Comparison of ENCODE assay signal across 23 cellular contexts in the genomic region with DNA sequence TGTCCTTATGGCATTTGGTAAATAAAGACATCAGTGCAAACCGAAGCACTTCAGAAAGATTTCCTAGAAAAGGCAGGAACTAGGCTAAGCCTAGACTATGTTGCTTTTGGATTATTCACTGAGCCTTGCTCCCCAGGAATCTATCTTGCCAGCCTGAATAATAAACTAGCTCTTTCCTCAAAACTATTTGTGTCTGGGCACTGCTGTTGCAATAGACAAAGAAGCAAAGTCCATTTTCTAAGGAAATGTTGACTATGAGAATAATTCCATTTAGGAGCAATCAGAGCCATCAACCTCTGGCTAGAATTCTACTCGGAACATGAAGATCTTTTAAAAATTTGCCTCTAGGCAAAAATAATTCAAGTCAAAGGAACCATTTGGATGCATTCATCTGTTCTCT.
DNase-seq lines count a peak whose midpoint lies in the region; ATAC-seq, FAIRE-seq and TF ChIP-seq lines count a peak whose summit lies in the region.
"Had no signal": no experiment of that assay in that cellular context is flagged by ENCODE, and none has a peak within 500 bp of the region (broad histone marks: within the 10 kb centered on the region; RNA-seq: fewer than 3 reads in every experiment).

No MANE protein-coding gene starts in this region.

- H3K4me3 ChIP-seq in mammary epithelial cell (replicated peaks in 1 of 3; ENCODE audit: insufficient read depth in 1 of 3, low read depth in 2 of 3, low read length in 3 of 3) (no peak overlapping the region), HepG2 (replicated peaks in 1 of 3; ENCODE audit: insufficient read depth in 1 of 3, low read depth in 2 of 3, low read length in 3 of 3) (no peak overlapping the region), trophoblast cell (ENCODE audit: low read depth, low read length) (no peak overlapping the region)
- H3K4me3 ChIP-seq: A549, BLaER1, GM23338 had no signal

- no peak for FAIRE-seq in HepG2 (lab: Jason Lieb, UNC)
- FAIRE-seq: A549, GM12892, GM18507, H54 had no signal

- H4K8ac ChIP-seq in trophoblast cell (ENCODE audit: low read depth, low read length) = no peak overlapping the region

- no peak overlapping the region for H3K23ac ChIP-seq in trophoblast cell (ENCODE audit: low read length)

- H3K36me3 Mint-ChIP-seq in MCF 10A (ENCODE audit: insufficient read depth, unreplicated experiment) = no peaks in the 10 kb centered on the region
- H3K36me3 Mint-ChIP-seq: CD14-positive monocyte; CD4-positive, alpha-beta memory T cell had no signal

- H3K27ac ChIP-seq in mammary epithelial cell (ENCODE audit: insufficient read depth, low read depth, low read length) (no peak overlapping the region), HepG2 (ENCODE audit: extremely low read length, insufficient read depth, low read length) (no peak overlapping the region), trophoblast cell (ENCODE audit: low read depth, low read length) (no peak overlapping the region)
- H3K27ac ChIP-seq: 22Rv1, BLaER1, HL-60 had no signal

- BruUV-seq in MCF 10A (replicated peaks; lab: Mats Ljungman, UMichigan) = no TSS peak
- BruUV-seq in mammary epithelial cell (replicated peaks; lab: Mats Ljungman, UMichigan) = no TSS peak
- no TSS peak for BruUV-seq in HepG2 (replicated peaks; lab: Mats Ljungman, UMichigan)

- H3K4me2 ChIP-seq in mammary epithelial cell (ENCODE audit: insufficient read depth, low read depth, low read length) (no peak overlapping the region), HepG2 (ENCODE audit: low read depth, low read length) (no peak overlapping the region), trophoblast cell (ENCODE audit: low read length) (no peak overlapping the region)
- H3K4me2 ChIP-seq: A549, BLaER1, GM23338 had no signal

- H3K36me3 ChIP-seq in mammary epithelial cell (ENCODE audit: insufficient read depth, low read length) (no peaks in the 10 kb centered on the region), HepG2 (replicated peaks in 1 of 2; ENCODE audit: control insufficient read depth in 1 of 2, insufficient read depth in 2 of 2, low read length in 2 of 2) (no peaks in the 10 kb centered on the region), trophoblast cell (ENCODE audit: control insufficient read depth in 1 of 2, insufficient read depth in 2 of 2, low read length in 2 of 2) (no peaks in the 10 kb centered on the region)
- H3K36me3 ChIP-seq: BLaER1 had no signal

- DNase-seq in MCF 10A (ENCODE audit: unreplicated experiment) (no peak), mammary epithelial cell (no peak), HepG2 (ENCODE audit: low spot score) (no peak), trophoblast cell (peak; percentile 16 to 75), globus pallidus (ENCODE audit: low spot score) (no peak), superior temporal gyrus (ENCODE audit: extremely low spot score) (no peak), RKO (ENCODE audit: low spot score) (no peak)
- DNase-seq: CD4-positive, alpha-beta memory T cell; DMS153; DMS79; GDM1; HCEC 1CT; HFFc6; IMR-90 had no signal

- no peak overlapping the region for H2AK5ac ChIP-seq in trophoblast cell (ENCODE audit: low read length)

- dilution Hi-C loops in mammary epithelial cell (cut with HindIII; ENCODE audit: low sequenced_read_pairs) = no loop called here

- H3K4ac ChIP-seq in trophoblast cell (ENCODE audit: low read depth, low read length) = no peak overlapping the region

- no peak overlapping the region for H4K12ac ChIP-seq in trophoblast cell (ENCODE audit: low read depth, low read length)

- H3K4me1 ChIP-seq in mammary epithelial cell (ENCODE audit: insufficient read depth, low read length) (no peaks in the 10 kb centered on the region), HepG2 (ENCODE audit: insufficient read depth, low read length) (no peaks in the 10 kb centered on the region), trophoblast cell (ENCODE audit: control insufficient read depth in 1 of 2, insufficient read depth in 2 of 2, low read length in 2 of 2) (peaks cover 11 to 12% of the 10 kb centered on the region in 2 experiments)

- no peak overlapping the region for H3K18ac ChIP-seq in trophoblast cell (ENCODE audit: low read length)

- no peak for ATAC-seq in HepG2
- ATAC-seq: A549, GM23338 had no signal

- H3K4me3 Mint-ChIP-seq in MCF 10A (ENCODE audit: unreplicated experiment) = no peak overlapping the region
- H3K4me3 Mint-ChIP-seq: CD14-positive monocyte; CD4-positive, alpha-beta memory T cell; GM23338; HFFc6 had no signal

- H3K27me3 ChIP-seq in mammary epithelial cell (ENCODE audit: insufficient read depth, low read length) (no peaks in the 10 kb centered on the region), HepG2 (ENCODE audit: control insufficient read depth in 1 of 2, insufficient read depth in 2 of 2, low read length in 2 of 2) (peaks cover 4 to 37% of the 10 kb centered on the region in 2 experiments; a peak in 4 of 5 replicates), trophoblast cell (ENCODE audit: insufficient read depth, low read length) (no peaks in the 10 kb centered on the region)

- H3K9ac ChIP-seq in mammary epithelial cell (ENCODE audit: insufficient read depth, low read length) (no peak overlapping the region), HepG2 (ENCODE audit: insufficient read depth, low read depth, low read length) (no peak overlapping the region), trophoblast cell (ENCODE audit: low read length) (no peak overlapping the region)
- H3K9ac ChIP-seq: BLaER1 had no signal

- intact Hi-C loops in MCF 10A (cut with micrococcal nuclease) (no loop called here), mammary epithelial cell (cut with micrococcal nuclease) (no loop called here), HepG2 (cut with micrococcal nuclease; ENCODE audit: unreplicated experiment) (no loop called here)

- WGBS in mammary epithelial cell (ENCODE audit: low coverage, missing lambda C conversion rate) = 28% methylated on average over 2 of the region's 2 CpGs
- 9% methylated on average over 2 of the region's 2 CpGs for WGBS in HepG2 (ENCODE audit: low lambda C conversion rate)
- WGBS in trophoblast cell (ENCODE audit: extremely low coverage, insufficient coverage, insufficient read length) = no CpG with 5 or more reads among the region's 2 CpGs

- CTCF ChIA-PET in MCF 10A (lab: Yijun Ruan, JAX) = interaction anchor here (1.6 kb wide), 1 partner anchor 23 kb away, joined by 3 read pairs; no protein-coding TSS in a partner anchor
- CTCF ChIA-PET in mammary epithelial cell (lab: Charles Lee; ENCODE audit: low non-redundant PET) = no interaction called here
- CTCF ChIA-PET in HepG2 (lab: Yijun Ruan, JAX; ENCODE audit: low intra/inter-chr PET ratio, low total read pairs) = no interaction called here

- H2BK5ac ChIP-seq in trophoblast cell (ENCODE audit: low read depth, low read length, poor library complexity) = no peak overlapping the region

- H3K4me1 Mint-ChIP-seq in MCF 10A (ENCODE audit: insufficient read depth, unreplicated experiment) = peaks cover 9% of the 10 kb centered on the region
- H3K4me1 Mint-ChIP-seq: CD14-positive monocyte, GM23338 had no signal

- no peaks in the 10 kb centered on the region for H3K9me3 Mint-ChIP-seq in MCF 10A (ENCODE audit: unreplicated experiment)

- no peak for TF ChIP-seq CTCF in MCF 10A (IDR thresholded peaks at IDR 0.05; ENCODE audit: unreplicated experiment)
- no peak for TF ChIP-seq CTCF in mammary epithelial cell (conservative IDR thresholded peaks at IDR 0.05 in 1 of 2, IDR thresholded peaks at IDR 0.05 in 1 of 2; ENCODE audit: extremely low read depth in 1 of 2, insufficient read depth in 1 of 2, low read depth in 1 of 2, low read length in 2 of 2)
- no peak for TF ChIP-seq CTCF in HepG2 (CRISPR knock-in tag; IDR thresholded peaks at IDR 0.05)

- no peak for TF ChIP-seq RAD21 in HepG2 (CRISPR knock-in tag; IDR thresholded peaks at IDR 0.05)

- H4K91ac ChIP-seq in trophoblast cell (ENCODE audit: low read depth, low read length) = no peak overlapping the region

- H3K79me2 ChIP-seq in mammary epithelial cell (ENCODE audit: insufficient read depth, low read length) = no peaks in the 10 kb centered on the region
- no peaks in the 10 kb centered on the region for H3K79me2 ChIP-seq in HepG2 (ENCODE audit: insufficient read depth, low read length)
- no peaks in the 10 kb centered on the region for H3K79me2 ChIP-seq in trophoblast cell (ENCODE audit: control insufficient read depth, insufficient read depth, low read length, poor library complexity)

- H3K79me1 ChIP-seq in trophoblast cell (ENCODE audit: low read length) = no peaks in the 10 kb centered on the region

- POLR2A ChIA-PET in MCF 10A (lab: Yijun Ruan, JAX) = interaction anchor here (0.6 to 1.2 kb wide), 2 partner anchors 36 to 332 kb away, joined by 3 to 4 read pairs; no protein-coding TSS in a partner anchor
- POLR2A ChIA-PET in HepG2 (lab: Yijun Ruan, JAX) = no interaction called here

- peak overlapping the region; percentile 46 for H3K27ac Mint-ChIP-seq in MCF 10A (ENCODE audit: low read depth, unreplicated experiment)
- H3K27ac Mint-ChIP-seq: CD14-positive monocyte; CD4-positive, alpha-beta memory T cell; GM23338; HFFc6 had no signal

- H4K20me1 ChIP-seq in mammary epithelial cell (ENCODE audit: insufficient read depth, low read length) = no peaks in the 10 kb centered on the region
- no peaks in the 10 kb centered on the region for H4K20me1 ChIP-seq in HepG2 (ENCODE audit: insufficient read depth, low read length)
- H4K20me1 ChIP-seq: BLaER1 had no signal

- TF ChIP-seq EP300 in HepG2 (IDR thresholded peaks at IDR 0.05; ENCODE audit: low read depth in 2 of 2, low read length in 2 of 2) (no peak), HepG2 (CRISPR knock-in tag; IDR thresholded peaks at IDR 0.05; ENCODE audit: borderline replicate concordance) (no peak)

- no peak overlapping the region for H2BK120ac ChIP-seq in trophoblast cell (ENCODE audit: insufficient read depth, low read length, poor library complexity)

- TF ChIP-seq POLR2A in HepG2 (IDR thresholded peaks at IDR 0.05; ENCODE audit: insufficient read depth in 1 of 2, low read depth in 2 of 2, low read length in 2 of 2) = no peak

- H2BK12ac ChIP-seq in trophoblast cell (ENCODE audit: low read length) = no peak overlapping the region

- in situ Hi-C loops in mammary epithelial cell (cut with MboI; ENCODE audit: low sequenced_read_pairs in 2 of 2) (no loop called here), HepG2 (cut with HindIII; ENCODE audit: extremely low pct_ligation_motif_present, low pct_unique_long_range_greater_than_20kb) (no loop called here)

- no peak overlapping the region for H3K14ac ChIP-seq in trophoblast cell (ENCODE audit: low read length)

- no peak overlapping the region for H2AFZ ChIP-seq in mammary epithelial cell (ENCODE audit: low read depth, low read length)
- no peak overlapping the region for H2AFZ ChIP-seq in HepG2 (ENCODE audit: low read length)
- H2AFZ ChIP-seq in trophoblast cell (ENCODE audit: insufficient read depth, low read length, poor library complexity) = no peak overlapping the region
- H2AFZ ChIP-seq: GM23338 had no signal

- no peaks in the 10 kb centered on the region for H3K27me3 Mint-ChIP-seq in MCF 10A (ENCODE audit: insufficient read depth, unreplicated experiment)

- H3K9me3 ChIP-seq in mammary epithelial cell (replicated peaks; ENCODE audit: insufficient read depth, low read length) (peaks cover 32% of the 10 kb centered on the region), HepG2 (ENCODE audit: low read length) (no peaks in the 10 kb centered on the region), trophoblast cell (ENCODE audit: insufficient read depth, low read depth, low read length) (no peaks in the 10 kb centered on the region)
- H3K9me3 ChIP-seq: A549, BLaER1 had no signal

Comparison
In these comparisons a context has a peak if more than half of its experiments do, and no peak if none do; other contexts are left out.
1. DNase-seq: peak in trophoblast cell (2 of 2); none in MCF 10A (single experiment), mammary epithelial cell (single experiment), HepG2 (single experiment), globus pallidus (single experiment), superior temporal gyrus (single experiment) and RKO (single experiment).